Comparison of ENCODE assay signal across 21 cellular contexts in genomic region chr2:240589850-240590525, GRCh38. TPM values are rescaled to one million over a fixed set of nuclear protein-coding genes. Genes with fewer than 3 reads are reported as not detected.
A peak's percentile ranks its signal among the peaks of the same experiment; 100 is the strongest.
DNase-seq lines count a peak whose midpoint lies in the region; ATAC-seq and TF ChIP-seq lines count a peak whose summit lies in the region.
"Had no signal": no experiment of that assay in that cellular context is flagged by ENCODE, and none has a peak within 500 bp of the region (broad histone marks: within the 10 kb centered on the region; RNA-seq: fewer than 3 reads in every experiment).

No MANE protein-coding gene starts in this region.

- no peak overlapping the region for H3K4me2 ChIP-seq in osteoblast (ENCODE audit: insufficient read depth, low read length)
- H3K4me2 ChIP-seq: PC-9 had no signal

- H3K36me3 Mint-ChIP-seq in activated T-helper 1 cell treated with anti-CD3 and anti-CD28 coated beads, Interleukin-12 subunit alpha, Interleukin-12 subunit beta, Interleukin-2, Interleukin-4 antibody, amounts not matched to agents 30 ng/mL and 10 ng/mL and 1 ng/mL, durations not matched to agents 14 hours and 24 hours and 36 hours (ENCODE audit: low read depth), result peaks cover 2% of the 10 kb centered on the region

- DNase-seq in Right ventricle myocardium inferior (ENCODE audit: missing footprints), result peak; percentile 50
- no peak for DNase-seq in right atrium auricular region (ENCODE audit: low spot score)
- DNase-seq in kidney tubule cell (ENCODE audit: low spot score), result peak; percentile 87
- DNase-seq in osteoblast (ENCODE audit: insufficient read length, low spot score, missing footprints), result peak; percentile 76
- DNase-seq in stomach, result no peak
- DNase-seq in foreskin fibroblast, result no peak
- DNase-seq in activated T-helper 1 cell treated with anti-CD3 and anti-CD28 coated beads, Interleukin-12 subunit alpha, Interleukin-12 subunit beta, Interleukin-2, Interleukin-4 antibody, amounts not matched to agents 30 ng/mL and 10 ng/mL and 1 ng/mL, durations not matched to agents 14 hours and 24 hours and 36 hours (ENCODE audit: low spot score), result no peak
- no peak for DNase-seq in coronary artery (ENCODE audit: low spot score)
- DNase-seq: 8988T; CD4-positive, alpha-beta T cell; DMS53; GM23248; KG1; NCI-H146; NCI-H2081 treated with DMSO at 0.1 percent for 48 hours; NCI-H510A; NCI-H82; PC-9; SHP77 had no signal

- no peak for TF ChIP-seq CTCF in right atrium auricular region (IDR thresholded peaks at IDR 0.05)
- no peak for TF ChIP-seq CTCF in osteoblast (IDR thresholded peaks at IDR 0.05; ENCODE audit: extremely low read depth, low read depth, low read length)
- no peak for TF ChIP-seq CTCF in stomach (IDR thresholded peaks at IDR 0.05)
- no peak for TF ChIP-seq CTCF in foreskin fibroblast (IDR thresholded peaks at IDR 0.05; ENCODE audit: low read depth, low read length)
- no peak for TF ChIP-seq CTCF in coronary artery (IDR thresholded peaks at IDR 0.05)

- H3K4me1 ChIP-seq in right atrium auricular region, result peaks cover 0 to 53% of the 10 kb centered on the region in 2 donors
- H3K4me1 ChIP-seq in osteoblast (ENCODE audit: insufficient read depth, low read length), result peaks cover 26% of the 10 kb centered on the region
- peaks cover 30 to 60% (median 46%) of the 10 kb centered on the region in 4 donors for H3K4me1 ChIP-seq in stomach
- H3K4me1 ChIP-seq: BE2C had no signal

- no peak for TF ChIP-seq POLR2A in stomach (IDR thresholded peaks at IDR 0.05)

- ATAC-seq in Right ventricle myocardium inferior, result no peak
- ATAC-seq: HCT116 had no signal

- H3K36me3 ChIP-seq in right atrium auricular region, result peaks cover 9% of the 10 kb centered on the region
- peaks cover 6% of the 10 kb centered on the region for H3K36me3 ChIP-seq in osteoblast (ENCODE audit: insufficient read depth, low read length)
- H3K36me3 ChIP-seq in stomach, result peaks cover 8 to 59% (median 54%) of the 10 kb centered on the region in 4 donors

- intact Hi-C loops in Right ventricle myocardium inferior (cut with DNase I), result loop anchor here (10.0 kb wide), 2 partner anchors 75 to 355 kb away; no protein-coding TSS in a partner anchor
- intact Hi-C loops in stomach (cut with DNase I; ENCODE audit: low total_unique reads), result no loop called here
- intact Hi-C loops in activated T-helper 1 cell treated with anti-CD3 and anti-CD28 coated beads, Interleukin-12 subunit alpha, Interleukin-12 subunit beta, Interleukin-2, Interleukin-4 antibody, amounts not matched to agents 30 ng/mL and 10 ng/mL and 1 ng/mL, durations not matched to agents 14 hours and 24 hours and 36 hours (cut with micrococcal nuclease), result no loop called here

- 57 to 87% (median 70%) methylated on average over 10 to 16 of the region's 16 CpGs for WGBS in stomach, 5 donors

- H3K4me3 ChIP-seq in right atrium auricular region (no peak overlapping the region), osteoblast (ENCODE audit: insufficient read depth, low read length) (no peak overlapping the region), stomach (no peak overlapping the region), foreskin fibroblast (ENCODE audit: low read depth in 1 of 2, low read length in 2 of 2) (no peak overlapping the region), coronary artery (no peak overlapping the region)
- H3K4me3 ChIP-seq: GM23248, PC-9 had no signal

- H3K4me3 Mint-ChIP-seq in activated T-helper 1 cell treated with anti-CD3 and anti-CD28 coated beads, Interleukin-12 subunit alpha, Interleukin-12 subunit beta, Interleukin-2, Interleukin-4 antibody, amounts not matched to agents 30 ng/mL and 10 ng/mL and 1 ng/mL, durations not matched to agents 14 hours and 24 hours and 36 hours, result no peak overlapping the region

- H3K4me1 Mint-ChIP-seq in activated T-helper 1 cell treated with anti-CD3 and anti-CD28 coated beads, Interleukin-12 subunit alpha, Interleukin-12 subunit beta, Interleukin-2, Interleukin-4 antibody, amounts not matched to agents 30 ng/mL and 10 ng/mL and 1 ng/mL, durations not matched to agents 14 hours and 24 hours and 36 hours (ENCODE audit: low read depth), result peaks cover 22% of the 10 kb centered on the region

- H3K9me3 Mint-ChIP-seq in activated T-helper 1 cell treated with anti-CD3 and anti-CD28 coated beads, Interleukin-12 subunit alpha, Interleukin-12 subunit beta, Interleukin-2, Interleukin-4 antibody, amounts not matched to agents 30 ng/mL and 10 ng/mL and 1 ng/mL, durations not matched to agents 14 hours and 24 hours and 36 hours, result no peaks in the 10 kb centered on the region
- H3K9me3 Mint-ChIP-seq: CD4-positive, alpha-beta T cell had no signal

- H4K20me1 ChIP-seq in osteoblast (ENCODE audit: insufficient read depth, low read length), result peaks cover 40% of the 10 kb centered on the region

- H2AFZ ChIP-seq in osteoblast (ENCODE audit: low read length), result no peak overlapping the region
- H2AFZ ChIP-seq: GM23248, PC-9 had no signal

- peak overlapping the region in 1 of 2 donors; percentile 13 for H3K27ac ChIP-seq in right atrium auricular region
- no peak overlapping the region for H3K27ac ChIP-seq in osteoblast (ENCODE audit: low read depth, low read length)
- H3K27ac ChIP-seq in stomach, result peak overlapping the region in 3 of 5 donors; percentile 2 to 41 (median 21)
- no peak overlapping the region for H3K27ac ChIP-seq in coronary artery
- H3K27ac ChIP-seq: GM23248, PC-9 had no signal

- H3K9me3 ChIP-seq in right atrium auricular region (no peaks in the 10 kb centered on the region), osteoblast (ENCODE audit: low read depth, low read length) (no peaks in the 10 kb centered on the region), stomach (no peaks in the 10 kb centered on the region)
- H3K9me3 ChIP-seq: BE2C had no signal

- H3K27ac Mint-ChIP-seq in activated T-helper 1 cell treated with anti-CD3 and anti-CD28 coated beads, Interleukin-12 subunit alpha, Interleukin-12 subunit beta, Interleukin-2, Interleukin-4 antibody, amounts not matched to agents 30 ng/mL and 10 ng/mL and 1 ng/mL, durations not matched to agents 14 hours and 24 hours and 36 hours, result no peak overlapping the region
- H3K27ac Mint-ChIP-seq: CD4-positive, alpha-beta T cell had no signal

- H3K79me2 ChIP-seq in osteoblast (ENCODE audit: insufficient read depth, low read length), result peaks cover 80% of the 10 kb centered on the region

- TF ChIP-seq EP300 in stomach (IDR thresholded peaks at IDR 0.05), result no peak

- no peaks in the 10 kb centered on the region for H3K27me3 ChIP-seq in right atrium auricular region
- no peaks in the 10 kb centered on the region for H3K27me3 ChIP-seq in osteoblast (ENCODE audit: insufficient read depth, low read length)
- H3K27me3 ChIP-seq in stomach, result no peaks in the 10 kb centered on the region
- H3K27me3 ChIP-seq: BE2C had no signal

- no peaks in the 10 kb centered on the region for H3K27me3 Mint-ChIP-seq in activated T-helper 1 cell treated with anti-CD3 and anti-CD28 coated beads, Interleukin-12 subunit alpha, Interleukin-12 subunit beta, Interleukin-2, Interleukin-4 antibody, amounts not matched to agents 30 ng/mL and 10 ng/mL and 1 ng/mL, durations not matched to agents 14 hours and 24 hours and 36 hours (ENCODE audit: insufficient read depth)
- H3K27me3 Mint-ChIP-seq: CD4-positive, alpha-beta T cell had no signal

RNA-seq across cellular contexts. Expression of gene CAPN10, which starts 3.5 kb away (rescaled TPM):
- 51.8 TPM for total RNA-seq in Right ventricle myocardium inferior
- total RNA-seq in right atrium auricular region, result 10 to 100 TPM; 14.1 to 14.6 TPM
- total RNA-seq in osteoblast, result 21.0 and 22.1 TPM in 2 replicates
- 100 to 1,000 TPM in 1 of 5 donors, 10 to 100 TPM in 4; 26.6 to 197 (median 58.3) TPM for total RNA-seq in stomach
- 10 to 100 TPM; 17.7 to 38.0 (median 23.3) TPM for polyA plus RNA-seq in stomach
- 49.8 and 55.4 TPM in 2 replicates for total RNA-seq in activated T-helper 1 cell treated with anti-CD3 and anti-CD28 coated beads, Interleukin-12 subunit alpha, Interleukin-12 subunit beta, Interleukin-2, Interleukin-4 antibody, amounts not matched to agents 30 ng/mL and 10 ng/mL and 1 ng/mL, durations not matched to agents 14 hours and 24 hours and 36 hours

RNA-seq across cellular contexts. Expression of gene RNPEPL1, which starts 21.7 kb away (rescaled TPM):
- total RNA-seq in Right ventricle myocardium inferior (98.4 TPM), right atrium auricular region (10 to 100 TPM; 62.0 to 76.3 TPM), osteoblast (13.0 and 14.7 TPM in 2 replicates), stomach (100 to 1,000 TPM in 3 of 5 donors, 10 to 100 TPM in 2; 32.7 to 196 (median 145) TPM)
- 100 to 1,000 TPM in 2 of 3 donors, 10 to 100 TPM in 1; 93.9 to 136 (median 113) TPM for polyA plus RNA-seq in stomach
- 61.8 and 62.8 TPM in 2 replicates for total RNA-seq in activated T-helper 1 cell treated with anti-CD3 and anti-CD28 coated beads, Interleukin-12 subunit alpha, Interleukin-12 subunit beta, Interleukin-2, Interleukin-4 antibody, amounts not matched to agents 30 ng/mL and 10 ng/mL and 1 ng/mL, durations not matched to agents 14 hours and 24 hours and 36 hours

RNA-seq across cellular contexts. Expression of gene DUSP28, which starts 29.8 kb away (rescaled TPM):
- total RNA-seq in Right ventricle myocardium inferior, result 14.4 TPM
- total RNA-seq in right atrium auricular region, result 10 to 100 TPM; 12.0 to 17.5 TPM
- total RNA-seq in osteoblast, result 3.2 and 4.7 TPM in 2 replicates
- 10 to 100 TPM in 1 of 5 donors, 1 to 10 TPM in 4; 1.3 to 71.5 (median 2.2) TPM for total RNA-seq in stomach
- polyA plus RNA-seq in stomach, result 1 to 10 TPM; 2.7 to 7.0 (median 6.7) TPM
- 8.6 and 10.7 TPM in 2 replicates for total RNA-seq in activated T-helper 1 cell treated with anti-CD3 and anti-CD28 coated beads, Interleukin-12 subunit alpha, Interleukin-12 subunit beta, Interleukin-2, Interleukin-4 antibody, amounts not matched to agents 30 ng/mL and 10 ng/mL and 1 ng/mL, durations not matched to agents 14 hours and 24 hours and 36 hours

RNA-seq across cellular contexts. Expression of gene ANKMY1, which starts 32.2 kb away (rescaled TPM):
- total RNA-seq in Right ventricle myocardium inferior, result 5.9 TPM
- 1 to 10 TPM; 3.7 to 7.9 TPM for total RNA-seq in right atrium auricular region
- total RNA-seq in osteoblast, result 11.2 and 11.5 TPM in 2 replicates
- 10 to 100 TPM in 4 of 5 donors, 1 to 10 TPM in 1; 8.3 to 79.4 (median 20.4) TPM for total RNA-seq in stomach
- polyA plus RNA-seq in stomach, result 1 to 10 TPM; 3.1 to 8.4 (median 5.8) TPM
- 21.9 and 25.2 TPM in 2 replicates for total RNA-seq in activated T-helper 1 cell treated with anti-CD3 and anti-CD28 coated beads, Interleukin-12 subunit alpha, Interleukin-12 subunit beta, Interleukin-2, Interleukin-4 antibody, amounts not matched to agents 30 ng/mL and 10 ng/mL and 1 ng/mL, durations not matched to agents 14 hours and 24 hours and 36 hours

RNA-seq across cellular contexts. Expression of gene GPR35, which starts 35.3 kb away (rescaled TPM):
- total RNA-seq in Right ventricle myocardium inferior, result 2.2 TPM
- total RNA-seq in right atrium auricular region, result under 1 TPM; 0.56 to 0.86 TPM
- 1.1 and 1.5 TPM in 2 replicates for total RNA-seq in osteoblast
- 10 to 100 TPM; 11.7 to 68.9 (median 21.9) TPM for total RNA-seq in stomach
- polyA plus RNA-seq in stomach, result 10 to 100 TPM in 1 of 3 donors, 1 to 10 TPM in 2; 8.5 to 12.8 (median 9.8) TPM
- 7.6 and 8.2 TPM in 2 replicates for total RNA-seq in activated T-helper 1 cell treated with anti-CD3 and anti-CD28 coated beads, Interleukin-12 subunit alpha, Interleukin-12 subunit beta, Interleukin-2, Interleukin-4 antibody, amounts not matched to agents 30 ng/mL and 10 ng/mL and 1 ng/mL, durations not matched to agents 14 hours and 24 hours and 36 hours
- total RNA-seq: GM23248 had no signal

Comparison
In these comparisons a context has a peak if more than half of its experiments do, and no peak if none do; other contexts are left out.
1. DNase-seq: peak in Right ventricle myocardium inferior (single experiment), kidney tubule cell (single experiment) and osteoblast (single experiment); none in right atrium auricular region (single experiment), stomach (single experiment), foreskin fibroblast (0 of 2), activated T-helper 1 cell treated with anti-CD3 and anti-CD28 coated beads, Interleukin-12 subunit alpha, Interleukin-12 subunit beta, Interleukin-2, Interleukin-4 antibody, amounts not matched to agents 30 ng/mL and 10 ng/mL and 1 ng/mL, durations not matched to agents 14 hours and 24 hours and 36 hours (single experiment) and coronary artery (single experiment).
2. H3K27ac ChIP-seq: peak in stomach (3 of 5); none in osteoblast (single experiment) and coronary artery (0 of 2).